Comparison of ENCODE assay signal across 8 cellular contexts in genomic region chr19:16327911-16328823, GRCh38. TPM values are rescaled to one million over a fixed set of nuclear protein-coding genes. Genes with fewer than 3 reads are reported as not detected.
A peak's percentile ranks its signal among the peaks of the same experiment; 100 is the strongest.
DNase-seq lines count a peak whose midpoint lies in the region; ATAC-seq and TF ChIP-seq lines count a peak whose summit lies in the region.

No MANE protein-coding gene starts in this region.

- no peak overlapping the region for H3K4me2 ChIP-seq in PC-3 (ENCODE audit: low read length)

- ATAC-seq in activated CD4-positive, CD25-positive, alpha-beta regulatory T cell treated with anti-CD3 and anti-CD28 coated beads, Interleukin-2, amount 50 U/mL, for 24 hours, result no peak
- no peak for ATAC-seq in HG03135 (IDR thresholded peaks at IDR 0.05; ENCODE audit: unreplicated experiment)
- no peak for ATAC-seq in GM18909 (IDR thresholded peaks at IDR 0.05; ENCODE audit: poor library complexity, unreplicated experiment)
- ATAC-seq in PC-3, result no peak

- no peaks in the 10 kb centered on the region for H3K79me2 ChIP-seq in PC-3 (ENCODE audit: low read length)

- peaks cover 11 to 42% (median 29%) of the 10 kb centered on the region in 4 donors for H3K36me3 ChIP-seq in esophagus muscularis mucosa
- H3K36me3 ChIP-seq in neutrophil, result peaks cover 35% of the 10 kb centered on the region
- H3K36me3 ChIP-seq in PC-3 (ENCODE audit: low read depth, low read length), result no peaks in the 10 kb centered on the region

- H3K9me3 ChIP-seq in esophagus muscularis mucosa, result no peaks in the 10 kb centered on the region
- H3K9me3 ChIP-seq in neutrophil, result no peaks in the 10 kb centered on the region
- no peaks in the 10 kb centered on the region for H3K9me3 ChIP-seq in PC-3 (ENCODE audit: low read length)

- CTCF ChIA-PET in PC-3 (lab: Charles Lee), result interaction anchor here (0.6 kb wide), 1 partner anchor 14 kb away, joined by 10 read pairs; no protein-coding TSS in a partner anchor

- peak; percentile 51 for TF ChIP-seq EP300 in esophagus muscularis mucosa (IDR thresholded peaks at IDR 0.05)

- WGBS in esophagus muscularis mucosa, result 30% methylated on average over 19 of the region's 20 CpGs

- TF ChIP-seq CTCF in esophagus muscularis mucosa (IDR thresholded peaks at IDR 0.05) (no peak), neutrophil (IDR thresholded peaks at IDR 0.05) (no peak), PC-3 (conservative IDR thresholded peaks at IDR 0.05; ENCODE audit: low read depth, low read length) (no peak)

- H3K4me3 ChIP-seq in esophagus muscularis mucosa (peak overlapping the region; percentile 78 to 98 (median 84)), neutrophil (ENCODE audit: low read depth in 1 of 2, low read length in 1 of 2) (peak overlapping the region; percentile 94 to 100), PC-3 (ENCODE audit: low read length) (no peak overlapping the region)

- no peaks in the 10 kb centered on the region for H4K20me1 ChIP-seq in PC-3 (ENCODE audit: low read length)

- no peak overlapping the region for H2AFZ ChIP-seq in PC-3 (ENCODE audit: low read length)

- no peaks in the 10 kb centered on the region for H3F3A ChIP-seq in PC-3 (ENCODE audit: low read length, unreplicated experiment)

- intact Hi-C loops in esophagus muscularis mucosa (cut with DNase I) (loop anchor here (5.0 kb wide), 2 partner anchors 46 to 54 kb away; no protein-coding TSS in a partner anchor), PC-3 (cut with micrococcal nuclease) (no loop called here)

- H3K27ac ChIP-seq in esophagus muscularis mucosa (replicated peaks in 1 of 4) (peak overlapping the region; percentile 97 to 99 (median 98)), neutrophil (peak overlapping the region; percentile 98), PC-3 (ENCODE audit: low read length) (no peak overlapping the region)

- peak; percentile 38 for DNase-seq in activated CD4-positive, CD25-positive, alpha-beta regulatory T cell treated with anti-CD3 and anti-CD28 coated beads, Interleukin-2, amount 50 U/mL, for 72 hours
- peak; percentile 60 for DNase-seq in activated CD4-positive, alpha-beta T cell treated with anti-CD3 and anti-CD28 coated beads, Interleukin-2, amount 50 U/mL, for 1 hour
- peak; percentile 98 for DNase-seq in esophagus muscularis mucosa (ENCODE audit: extremely low spot score)
- DNase-seq in PC-3, result no peak

- H3K9me2 ChIP-seq in PC-3 (replicated peaks; ENCODE audit: low read length), result no peaks in the 10 kb centered on the region

- BruUV-seq in PC-3 (replicated peaks; lab: Mats Ljungman, UMichigan), result no TSS peak

- no peak overlapping the region for H3K9ac ChIP-seq in PC-3 (ENCODE audit: low read length)

- H3K4me1 ChIP-seq in esophagus muscularis mucosa (peaks cover 27 to 62% (median 58%) of the 10 kb centered on the region in 4 donors), neutrophil (ENCODE audit: control insufficient read depth in 1 of 2, insufficient read depth in 1 of 2, low read depth in 1 of 2, low read length in 1 of 2) (peaks cover 48 to 67% of the 10 kb centered on the region in 2 experiments), PC-3 (ENCODE audit: insufficient read depth, low read length) (peaks cover 13% of the 10 kb centered on the region)

- H3K27me3 ChIP-seq in esophagus muscularis mucosa, result peaks cover 0 to 6% (median 0%) of the 10 kb centered on the region in 4 donors
- no peaks in the 10 kb centered on the region for H3K27me3 ChIP-seq in neutrophil
- no peaks in the 10 kb centered on the region for H3K27me3 ChIP-seq in PC-3 (ENCODE audit: low read length)

- TF ChIP-seq POLR2A in esophagus muscularis mucosa (IDR thresholded peaks at IDR 0.05; ENCODE audit: low read depth), result peak; percentile 5

- POLR2A ChIA-PET in PC-3 (lab: Charles Lee; ENCODE audit: unreplicated experiment), result interaction anchor here (0.6 kb wide), 1 partner anchor 49 kb away, joined by 12 read pairs; no protein-coding TSS in a partner anchor

RNA-seq across cellular contexts. Expression of gene KLF2, which starts 3.5 kb away (rescaled TPM):
- total RNA-seq in esophagus muscularis mucosa, result 10 to 100 TPM; 64.9 to 74.1 (median 68.5) TPM
- total RNA-seq in PC-3 (2014; rRNA removed), result 4.8 and 6.6 TPM in 2 replicates
